16 cellular contexts compared by ENCODE assay signal in genomic region chr7:157683251-157684156, GRCh38.
DNase-seq lines count a peak whose midpoint lies in the region; ATAC-seq and TF ChIP-seq lines count a peak whose summit lies in the region.
"Had no signal": no experiment of that assay in that cellular context is flagged by ENCODE, and none has a peak within 500 bp of the region (broad histone marks: within the 10 kb centered on the region; RNA-seq: fewer than 3 reads in every experiment).

No MANE protein-coding gene starts in this region.

- intact Hi-C loops in activated CD4-positive, alpha-beta memory T cell treated with anti-CD3 and anti-CD28 coated beads for 36 hours (cut with micrococcal nuclease), result no loop called here
- intact Hi-C loops in posterior vena cava (cut with DNase I), result no loop called here

- no peaks in the 10 kb centered on the region; the same call in 1 of the 2 replicates for H3K36me3 ChIP-seq in HAP-1 (replicated peaks)
- H3K36me3 ChIP-seq: gastroesophageal sphincter, neutrophil, thyroid gland had no signal

- H3K36me3 Mint-ChIP-seq in activated CD4-positive, alpha-beta memory T cell treated with anti-CD3 and anti-CD28 coated beads, Interleukin-2, amount 10 ng/mL, durations not matched to agents 7 days and 5 days (ENCODE audit: low read depth), result no peaks in the 10 kb centered on the region
- H3K36me3 Mint-ChIP-seq in activated CD4-positive, alpha-beta memory T cell treated with anti-CD3 and anti-CD28 coated beads for 36 hours, result no peaks in the 10 kb centered on the region

- H3K27ac Mint-ChIP-seq in activated CD4-positive, alpha-beta memory T cell treated with anti-CD3 and anti-CD28 coated beads, Interleukin-2, amount 10 ng/mL, durations not matched to agents 7 days and 5 days, result no peak overlapping the region
- H3K27ac Mint-ChIP-seq in activated CD4-positive, alpha-beta memory T cell treated with anti-CD3 and anti-CD28 coated beads for 36 hours, result no peak overlapping the region
- H3K27ac Mint-ChIP-seq: T-helper 2 cell treated with Interferon-gamma antibody and Interleukin-4, amounts not matched to agents 5 μg/mL and 100 μg/mL, for 36 hours had no signal

- DNase-seq in activated CD4-positive, alpha-beta memory T cell treated with anti-CD3 and anti-CD28 coated beads, Interleukin-2, amount 10 ng/mL, durations not matched to agents 7 days and 5 days, result no peak
- no peak for DNase-seq in activated CD4-positive, alpha-beta memory T cell treated with anti-CD3 and anti-CD28 coated beads for 36 hours
- peak in 1 of 2 experiments; percentile 4 for DNase-seq in HAP-1 (ENCODE audit: low spot score in 2 of 2)
- DNase-seq in fibroblast of mammary gland (ENCODE audit: low read depth), result no peak
- DNase-seq in posterior vena cava (ENCODE audit: low spot score), result peak; percentile 64
- no peak for DNase-seq in NCI-H1417 (lab: John Stamatoyannopoulos, UW)
- DNase-seq: effector CD4-positive, alpha-beta T cell; KBM-7; kidney glomerular epithelial cell; NCI-H1694; thyroid gland had no signal

- ATAC-seq in HG03039 (IDR thresholded peaks at IDR 0.05; ENCODE audit: unreplicated experiment) (no peak), HG02973 (IDR thresholded peaks at IDR 0.05; ENCODE audit: unreplicated experiment) (no peak)
- ATAC-seq: gastroesophageal sphincter had no signal

- peaks cover 10% of the 10 kb centered on the region for H3K4me1 ChIP-seq in HAP-1

- in situ Hi-C loops in HAP-1 (cut with MboI; ENCODE audit: low sequenced_read_pairs), result no loop called here

- H3K4me3 ChIP-seq in HAP-1 (peak overlapping the region; percentile 28), fibroblast of mammary gland (ENCODE audit: control insufficient read depth, low read depth, low read length) (peak overlapping the region; percentile 35)
- H3K4me3 ChIP-seq: thyroid gland had no signal

- TF ChIP-seq CTCF in fibroblast of mammary gland (conservative IDR thresholded peaks at IDR 0.05; ENCODE audit: control insufficient read depth, insufficient read depth, low read depth, low read length), result no peak

- H3K4me3 Mint-ChIP-seq in activated CD4-positive, alpha-beta memory T cell treated with anti-CD3 and anti-CD28 coated beads, Interleukin-2, amount 10 ng/mL, durations not matched to agents 7 days and 5 days, result peak overlapping the region; percentile 7
- no peak overlapping the region for H3K4me3 Mint-ChIP-seq in activated CD4-positive, alpha-beta memory T cell treated with anti-CD3 and anti-CD28 coated beads for 36 hours
- H3K4me3 Mint-ChIP-seq: T-helper 2 cell treated with Interferon-gamma antibody and Interleukin-4, amounts not matched to agents 5 μg/mL and 100 μg/mL, for 36 hours had no signal

- POLR2A ChIA-PET in activated CD4-positive, alpha-beta memory T cell treated with anti-CD3 and anti-CD28 coated beads, Interleukin-2, amount 10 ng/mL, durations not matched to agents 7 days and 5 days (lab: Charles Lee), result no interaction called here
- POLR2A ChIA-PET in activated CD4-positive, alpha-beta memory T cell treated with anti-CD3 and anti-CD28 coated beads for 36 hours (lab: Charles Lee), result no interaction called here

- no peaks in the 10 kb centered on the region for H3K9me3 ChIP-seq in HAP-1
- H3K9me3 ChIP-seq: gastroesophageal sphincter, neutrophil, thyroid gland had no signal

- 0 out of 2 replicates have a peak, but pooled peaks cover 5% of the 10 kb centered on the region for H3K27me3 ChIP-seq in HAP-1 (ENCODE audit: low read depth)

- CTCF ChIA-PET in activated CD4-positive, alpha-beta memory T cell treated with anti-CD3 and anti-CD28 coated beads, Interleukin-2, amount 10 ng/mL, durations not matched to agents 7 days and 5 days (lab: Charles Lee), result no interaction called here
- CTCF ChIA-PET in activated CD4-positive, alpha-beta memory T cell treated with anti-CD3 and anti-CD28 coated beads for 36 hours (lab: Charles Lee), result no interaction called here

- H3K4me1 Mint-ChIP-seq in activated CD4-positive, alpha-beta memory T cell treated with anti-CD3 and anti-CD28 coated beads, Interleukin-2, amount 10 ng/mL, durations not matched to agents 7 days and 5 days, result no peaks in the 10 kb centered on the region
- peaks cover 17% of the 10 kb centered on the region for H3K4me1 Mint-ChIP-seq in activated CD4-positive, alpha-beta memory T cell treated with anti-CD3 and anti-CD28 coated beads for 36 hours (ENCODE audit: low read depth)

- no peaks in the 10 kb centered on the region for H3K9me3 Mint-ChIP-seq in activated CD4-positive, alpha-beta memory T cell treated with anti-CD3 and anti-CD28 coated beads, Interleukin-2, amount 10 ng/mL, durations not matched to agents 7 days and 5 days
- H3K9me3 Mint-ChIP-seq in activated CD4-positive, alpha-beta memory T cell treated with anti-CD3 and anti-CD28 coated beads for 36 hours, result no peaks in the 10 kb centered on the region
- H3K9me3 Mint-ChIP-seq: T-helper 2 cell treated with Interferon-gamma antibody and Interleukin-4, amounts not matched to agents 5 μg/mL and 100 μg/mL, for 36 hours had no signal

- H3K27me3 Mint-ChIP-seq in activated CD4-positive, alpha-beta memory T cell treated with anti-CD3 and anti-CD28 coated beads, Interleukin-2, amount 10 ng/mL, durations not matched to agents 7 days and 5 days, result peaks cover 80% of the 10 kb centered on the region
- H3K27me3 Mint-ChIP-seq in activated CD4-positive, alpha-beta memory T cell treated with anti-CD3 and anti-CD28 coated beads for 36 hours, result peaks cover 71% of the 10 kb centered on the region
